25 cellular contexts compared by ENCODE assay signal in the genomic region with DNA sequence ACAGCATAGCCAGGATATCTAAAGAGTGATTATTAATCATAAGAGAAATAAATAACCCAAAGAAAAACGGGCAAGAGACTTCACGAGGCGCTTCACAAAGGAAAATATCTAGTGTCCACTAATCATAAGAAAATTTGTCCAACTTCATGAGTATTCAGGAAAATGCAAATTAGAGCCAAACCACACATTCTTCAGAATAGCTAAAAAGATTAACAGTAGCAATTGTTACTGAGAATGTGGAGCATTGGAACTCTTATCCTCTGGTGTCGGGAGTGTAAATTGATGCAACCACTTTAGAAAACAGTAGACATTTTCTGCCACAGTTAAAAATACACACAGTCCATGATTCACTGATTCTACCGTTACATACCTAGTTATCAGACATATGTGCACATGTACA.
DNase-seq lines count a peak whose midpoint lies in the region; ATAC-seq and TF ChIP-seq lines count a peak whose summit lies in the region.
"Had no signal": no experiment of that assay in that cellular context is flagged by ENCODE, and none has a peak within 500 bp of the region (broad histone marks: within the 10 kb centered on the region; RNA-seq: fewer than 3 reads in every experiment).

No MANE protein-coding gene starts in this region.

- no peak overlapping the region for H2AFZ ChIP-seq in GM23248

- TF ChIP-seq CTCF in AG04449 (IDR thresholded peaks at IDR 0.05; ENCODE audit: insufficient read depth, low read length, missing control alignments) = no peak
- no peak for TF ChIP-seq CTCF in astrocyte of the spinal cord (IDR thresholded peaks at IDR 0.05; ENCODE audit: low read depth, low read length)
- TF ChIP-seq CTCF in uterus (IDR thresholded peaks at IDR 0.05) = no peak

- CTCF ChIA-PET in AG04449 (lab: Yijun Ruan, JAX) = no interaction called here

- H3K27me3 ChIP-seq in GM23248 (replicated peaks; ENCODE audit: insufficient read depth) = no peaks in the 10 kb centered on the region
- no peaks in the 10 kb centered on the region for H3K27me3 ChIP-seq in uterus
- H3K27me3 ChIP-seq: SJSA1 had no signal

- intact Hi-C loops in uterus (cut with DNase I; ENCODE audit: low total_unique reads) = no loop called here

- 0 out of 2 replicates have a peak, but pooled peaks cover 5% of the 10 kb centered on the region for H3K36me3 ChIP-seq in GM23248 (ENCODE audit: low read depth)
- H3K36me3 ChIP-seq in uterus = no peaks in the 10 kb centered on the region
- H3K36me3 ChIP-seq: SJSA1 had no signal

- peak; percentile 23 for DNase-seq in AG04449 (ENCODE audit: low read depth, low spot score)
- DNase-seq in GM23248 = peak; percentile 6
- DNase-seq in astrocyte of the spinal cord (ENCODE audit: low read depth, low spot score) = peak; percentile 39
- peak; percentile 76 for DNase-seq in iris pigment epithelial cell (ENCODE audit: low read depth)
- no peak for DNase-seq in uterus
- DNase-seq: ACHN; Calu3; CD8-positive, alpha-beta memory T cell; DMS153; GF-D8; GOT3; HCEC 1CT; Karpas-422; NCI-H1694 treated with DMSO at 0.1 percent for 48 hours; NCI-H2081 treated with DMSO at 0.1 percent for 48 hours; NCI-H2171 treated with DMSO at 0.1 percent for 48 hours; NCI-H524 treated with DMSO at 0.1 percent for 48 hours; OCI-M1 had no signal

- H3K4me1 ChIP-seq in GM23248 (ENCODE audit: insufficient read depth) (no peaks in the 10 kb centered on the region; the same call in 1 of the 2 replicates), uterus (no peaks in the 10 kb centered on the region)
- H3K4me1 ChIP-seq: SJSA1 had no signal

- POLR2A ChIA-PET in AG04449 (lab: Yijun Ruan, JAX) = no interaction called here

- no peaks in the 10 kb centered on the region for H3F3A ChIP-seq in GM23248 (ENCODE audit: insufficient read depth)

- ATAC-seq in GM18870 (IDR thresholded peaks at IDR 0.05; ENCODE audit: unreplicated experiment) (no peak), HG03039 (IDR thresholded peaks at IDR 0.05; ENCODE audit: unreplicated experiment) (no peak), GM18858 (IDR thresholded peaks at IDR 0.05; ENCODE audit: unreplicated experiment) (no peak)
- ATAC-seq: Right ventricle myocardium inferior had no signal

- H3K9me2 ChIP-seq in GM23248 (ENCODE audit: insufficient read depth) = no peaks in the 10 kb centered on the region

- no peak overlapping the region for H3K9ac ChIP-seq in GM23248

- TF ChIP-seq POLR2A in uterus (IDR thresholded peaks at IDR 0.05) = no peak

- H3K27ac ChIP-seq in GM23248 (no peak overlapping the region), uterus (no peak overlapping the region)
- H3K27ac ChIP-seq: 22Rv1, C4-2B, SJSA1 had no signal

- 81 to 86% methylated on average over 5 of the region's 5 CpGs for WGBS in GM23248 (ENCODE audit: low coverage in 1 of 2, low lambda C conversion rate in 2 of 2, missing lambda C conversion rate in 2 of 2), 2 experiments

- H4K20me1 ChIP-seq in GM23248 (ENCODE audit: insufficient read depth) = no peaks in the 10 kb centered on the region

- no peaks in the 10 kb centered on the region for H3K9me3 ChIP-seq in GM23248 (ENCODE audit: low read depth)
- H3K9me3 ChIP-seq in uterus = no peaks in the 10 kb centered on the region
- H3K9me3 ChIP-seq: SJSA1 had no signal

- H3K4me2 ChIP-seq in GM23248 (ENCODE audit: unreplicated experiment) = no peak overlapping the region

- H3K4me3 ChIP-seq in AG04449 (ENCODE audit: low read depth, low read length) (no peak overlapping the region), GM23248 (no peak overlapping the region), astrocyte of the spinal cord (ENCODE audit: low read depth, low read length) (no peak overlapping the region), uterus (no peak overlapping the region)
- H3K4me3 ChIP-seq: SJSA1 had no signal

- H3K79me2 ChIP-seq in GM23248 (ENCODE audit: insufficient read depth) = no peaks in the 10 kb centered on the region

- in situ Hi-C loops in GM23248 (cut with MboI) (no loop called here), astrocyte of the spinal cord (cut with HindIII; ENCODE audit: low sequenced_read_pairs) (no loop called here)

Comparison
In these comparisons a context has a peak if more than half of its experiments do, and no peak if none do; other contexts are left out.
1. DNase-seq: peak in AG04449 (single experiment), GM23248 (single experiment), astrocyte of the spinal cord (single experiment) and iris pigment epithelial cell (single experiment); none in uterus (0 of 2).